In the genomic region with DNA sequence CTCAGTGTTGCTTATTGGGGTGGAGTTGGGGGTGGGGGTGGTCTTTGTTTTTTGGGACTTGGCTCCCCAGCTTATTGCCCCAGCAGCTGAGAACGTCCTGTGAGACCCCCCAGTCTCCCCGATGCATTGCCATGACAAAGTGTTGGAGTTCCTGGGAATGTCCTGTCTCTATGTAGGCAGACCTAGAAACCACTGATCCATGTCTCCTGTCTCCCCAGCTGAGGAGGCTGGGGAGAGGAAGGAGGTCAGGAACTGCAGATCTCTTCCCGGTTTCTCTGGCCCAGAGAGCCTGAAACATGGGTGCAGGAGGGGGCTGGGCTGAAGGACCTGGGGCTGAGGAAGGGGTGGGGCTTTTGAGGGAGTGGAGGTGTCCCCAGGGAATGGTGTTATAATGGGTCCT, we compare ENCODE assay signal across 19 cellular contexts.
DNase-seq lines count a peak whose midpoint lies in the region; ATAC-seq and TF ChIP-seq lines count a peak whose summit lies in the region.
"Had no signal": no experiment of that assay in that cellular context is flagged by ENCODE, and none has a peak within 500 bp of the region (broad histone marks: within the 10 kb centered on the region; RNA-seq: fewer than 3 reads in every experiment).

No MANE protein-coding gene starts in this region.

- peaks cover 19% of the 10 kb centered on the region for H3K4me1 Mint-ChIP-seq in brain

- no peak for TF ChIP-seq CTCF in DOHH2 (IDR thresholded peaks at IDR 0.05; ENCODE audit: low read depth, low read length, poor library complexity, severe bottlenecking)
- no peak for TF ChIP-seq CTCF in brain (conservative IDR thresholded peaks at IDR 0.05)
- no peak for TF ChIP-seq CTCF in SK-N-SH (IDR thresholded peaks at IDR 0.05)

- H3K9me3 ChIP-seq in DOHH2 (ENCODE audit: control insufficient read depth, insufficient read depth, low read length) (no peaks in the 10 kb centered on the region), stomach smooth muscle (ENCODE audit: control insufficient read depth in 2 of 2, low read length in 2 of 2) (no peaks in the 10 kb centered on the region), SK-N-SH (no peaks in the 10 kb centered on the region)

- no peak for TF ChIP-seq RAD21 in SK-N-SH (IDR thresholded peaks at IDR 0.05; ENCODE audit: low read length)

- H3K27ac ChIP-seq in DOHH2 (ENCODE audit: low read depth, low read length) (no peak overlapping the region), stomach smooth muscle (ENCODE audit: low read length) (peak overlapping the region; percentile 88), SK-N-SH (ENCODE audit: low read depth in 2 of 2, low read length in 1 of 2) (no peak overlapping the region)
- H3K27ac ChIP-seq: C4-2B had no signal

- H3K79me2 ChIP-seq in DOHH2 (ENCODE audit: control insufficient read depth, low read length) (no peaks in the 10 kb centered on the region), SK-N-SH (ENCODE audit: insufficient read depth) (no peaks in the 10 kb centered on the region)

- H3K9me3 Mint-ChIP-seq in brain, result no peaks in the 10 kb centered on the region

- peaks cover 6% of the 10 kb centered on the region; the same call in 1 of the 2 replicates for H3F3A ChIP-seq in DOHH2 (ENCODE audit: control insufficient read depth, insufficient read depth)
- H3F3A ChIP-seq in SK-N-SH (replicated peaks; ENCODE audit: insufficient read depth), result peaks cover 13% of the 10 kb centered on the region

- no peaks in the 10 kb centered on the region for H4K20me1 ChIP-seq in DOHH2 (ENCODE audit: control insufficient read depth, insufficient read depth, low read depth, low read length)
- H4K20me1 ChIP-seq in SK-N-SH (ENCODE audit: insufficient read depth), result no peaks in the 10 kb centered on the region

- ATAC-seq in HG02588 (IDR thresholded peaks at IDR 0.05; ENCODE audit: unreplicated experiment), result no peak
- ATAC-seq: HCT116 had no signal

- WGBS in SK-N-SH (ENCODE audit: low lambda C conversion rate), result 79% methylated on average over 3 of the region's 3 CpGs

- H3K27me3 Mint-ChIP-seq in brain, result no peaks in the 10 kb centered on the region

- H3K36me3 ChIP-seq in DOHH2 (ENCODE audit: control insufficient read depth, low read length) (no peaks in the 10 kb centered on the region), stomach smooth muscle (ENCODE audit: control insufficient read depth in 2 of 2, insufficient read depth in 2 of 2, low read length in 2 of 2) (peaks cover 11 to 14% of the 10 kb centered on the region in 2 donors), SK-N-SH (replicated peaks in 1 of 2; ENCODE audit: control insufficient read depth in 1 of 2, insufficient read depth in 2 of 2, low read length in 1 of 2) (peaks cover 0 to 16% of the 10 kb centered on the region in 2 experiments)

- CTCF ChIA-PET in SK-N-SH (lab: Yijun Ruan, JAX), result interaction anchor here (3.9 to 8.3 kb wide), 2 partner anchors 28 to 167 kb away, joined by 11 to 47 read pairs; no protein-coding TSS in a partner anchor

- peaks cover 39% of the 10 kb centered on the region for H3K36me3 Mint-ChIP-seq in brain

- H3K4me1 ChIP-seq in DOHH2 (ENCODE audit: control insufficient read depth, low read length) (peaks cover 49% of the 10 kb centered on the region), stomach smooth muscle (ENCODE audit: control insufficient read depth, insufficient read depth, low read length) (peaks cover 21% of the 10 kb centered on the region), SK-N-SH (ENCODE audit: control insufficient read depth in 1 of 2, insufficient read depth in 2 of 2, low read depth in 1 of 2, low read length in 1 of 2) (no peaks in the 10 kb centered on the region; a peak in 1 of 4 replicates)

- peak overlapping the region in 3 of 5 experiments; percentile 24 to 72 (median 61) for H3K27ac Mint-ChIP-seq in brain

- H3K9ac ChIP-seq in stomach smooth muscle (ENCODE audit: low read length in 2 of 2) (no peak overlapping the region), SK-N-SH (no peak overlapping the region)

- no peaks in the 10 kb centered on the region for H3K9me2 ChIP-seq in DOHH2 (replicated peaks; ENCODE audit: control insufficient read depth, low read length)
- H3K9me2 ChIP-seq in SK-N-SH, result no peaks in the 10 kb centered on the region

- no peak overlapping the region for H3K4me3 Mint-ChIP-seq in brain

- DNase-seq in left kidney (ENCODE audit: low read depth, low spot score) (peak; percentile 46), NCI-H510A (lab: John Stamatoyannopoulos, UW) (no peak), SK-N-SH (no peak), superior temporal gyrus (ENCODE audit: extremely low spot score) (no peak)
- DNase-seq: COR-L47; DMS79; Karpas-422; MM.1S; NCI-H1105 treated with DMSO at 0.1 percent for 48 hours; NCI-H2227 treated with DMSO at 0.1 percent for 48 hours; NCI-H526 treated with DMSO at 0.1 percent for 48 hours; NK-92 treated with Interleukin-12 subunit alpha and Interleukin-12 subunit beta, amount 100 ng/mL, for 24 hours; OCI-M1 had no signal

- no peak for TF ChIP-seq EP300 in SK-N-SH (IDR thresholded peaks at IDR 0.05; ENCODE audit: borderline replicate concordance in 1 of 2, low read depth in 1 of 2, low read length in 1 of 2)

- no peak overlapping the region for H2AFZ ChIP-seq in SK-N-SH (ENCODE audit: low read depth)

- H3K27me3 ChIP-seq in DOHH2 (ENCODE audit: control insufficient read depth, low read length), result no peaks in the 10 kb centered on the region
- H3K27me3 ChIP-seq in stomach smooth muscle (ENCODE audit: control insufficient read depth in 1 of 2, insufficient read depth in 2 of 2, low read length in 2 of 2), result no peaks in the 10 kb centered on the region
- H3K27me3 ChIP-seq in SK-N-SH (ENCODE audit: insufficient read depth), result no peaks in the 10 kb centered on the region

- H3K4me3 ChIP-seq in DOHH2 (ENCODE audit: low read length) (no peak overlapping the region), stomach smooth muscle (ENCODE audit: low read length in 2 of 2) (no peak overlapping the region), SK-N-SH (ENCODE audit: low read depth in 2 of 2, low read length in 1 of 2) (no peak overlapping the region)

- POLR2A ChIA-PET in SK-N-SH (lab: Yijun Ruan, JAX), result no interaction called here

- H3K4me2 ChIP-seq in DOHH2 (ENCODE audit: low read length) (peak overlapping the region; percentile 19), SK-N-SH (no peak overlapping the region)

TF ChIP-seq in SK-N-SH, 30 proteins besides CTCF, POLR2A, EP300 and RAD21:
- TF ChIP-seq TAF1 (IDR thresholded peaks at IDR 0.05; ENCODE audit: borderline replicate concordance, low read depth, low read length), result no peak
- no peak for TF ChIP-seq MXI1 (IDR thresholded peaks at IDR 0.05; ENCODE audit: low read depth, low read length)
- TF ChIP-seq, protein P1, sequence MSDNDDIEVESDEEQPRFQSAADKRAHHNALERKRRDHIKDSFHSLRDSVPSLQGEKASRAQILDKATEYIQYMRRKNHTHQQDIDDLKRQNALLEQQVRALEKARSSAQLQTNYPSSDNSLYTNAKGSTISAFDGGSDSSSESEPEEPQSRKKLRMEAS (IDR thresholded peaks at IDR 0.05; ENCODE audit: low read depth), result no peak
